19 cellular contexts compared by ENCODE assay signal in the genomic region with DNA sequence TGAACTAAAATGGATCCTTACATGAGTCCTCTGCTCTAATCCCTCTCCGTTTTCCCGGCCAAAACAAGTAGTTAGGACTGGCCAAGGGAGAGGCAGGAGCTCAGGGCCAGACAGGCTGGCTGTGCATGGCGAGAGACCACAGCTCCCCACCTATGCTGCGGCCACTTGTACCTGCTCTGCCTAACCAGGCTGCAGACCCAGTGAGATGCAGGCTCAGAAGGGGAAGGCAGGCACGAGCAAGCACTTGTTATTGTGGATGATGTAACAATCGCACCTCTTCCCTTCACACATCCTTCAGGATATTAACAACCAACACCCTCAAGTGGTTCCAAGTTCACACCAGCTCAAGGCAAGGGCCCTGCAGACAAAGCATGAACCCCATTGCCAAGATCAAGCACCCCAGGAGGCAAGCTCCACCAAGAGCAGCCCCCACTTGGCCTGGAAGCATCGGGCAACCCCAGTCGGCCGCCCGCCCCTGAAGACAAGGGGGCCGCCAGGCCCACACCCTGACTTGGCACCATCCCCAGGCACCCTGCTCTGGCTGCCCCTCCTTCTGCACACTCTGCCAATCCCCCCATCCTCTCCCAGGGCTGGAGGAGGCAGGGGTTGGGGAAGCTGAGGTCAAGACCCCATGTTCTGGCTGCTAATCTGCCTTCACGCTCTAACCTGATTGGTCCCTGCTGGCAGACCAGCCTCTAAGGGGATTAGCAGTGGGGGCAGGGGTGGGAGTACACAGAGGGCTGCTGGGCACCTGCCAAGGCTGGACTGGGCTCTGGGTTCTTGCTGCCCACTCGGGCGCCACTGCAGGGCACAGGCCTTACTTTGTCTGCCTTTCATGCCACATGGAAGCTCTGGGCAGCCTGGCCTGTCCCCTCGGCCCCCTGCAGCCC.
DNase-seq lines count a peak whose midpoint lies in the region; ATAC-seq and TF ChIP-seq lines count a peak whose summit lies in the region.
"Had no signal": no experiment of that assay in that cellular context is flagged by ENCODE, and none has a peak within 500 bp of the region (broad histone marks: within the 10 kb centered on the region; RNA-seq: fewer than 3 reads in every experiment).

No MANE protein-coding gene starts in this region.

- ATAC-seq in sciatic nerve: peak; percentile 58
- ATAC-seq: HepG2 had no signal

- no peak for TF ChIP-seq EP300 in tibial nerve (IDR thresholded peaks at IDR 0.05)

- WGBS in tibial nerve, 2 donors: 47 to 58% methylated on average over 8 to 15 of the region's 15 CpGs

- CTCF ChIA-PET in HEK293 (lab: Yijun Ruan, JAX): interaction anchor here (0.7 to 6.4 kb wide), 10 partner anchors 10 to 700 kb away, joined by 3 to 188 read pairs (median 26); no protein-coding TSS in a partner anchor

- H3K4me3 ChIP-seq in HEK293 (ENCODE audit: low read depth, low read length) (no peak overlapping the region), epithelial cell of esophagus (ENCODE audit: low read length) (no peak overlapping the region), tibial nerve (no peak overlapping the region)
- H3K4me3 ChIP-seq: BLaER1, SJCRH30 had no signal

- intact Hi-C loops in sciatic nerve (cut with DNase I): no loop called here

- peaks cover 0 to 17% of the 10 kb centered on the region in 2 donors for H3K27me3 ChIP-seq in tibial nerve
- H3K27me3 ChIP-seq: SJCRH30 had no signal

- TF ChIP-seq CTCF in HEK293 (tag by site-specific recombination; IDR thresholded peaks at IDR 0.05): no peak
- no peak for TF ChIP-seq CTCF in epithelial cell of esophagus (IDR thresholded peaks at IDR 0.05; ENCODE audit: insufficient read depth, low read depth, low read length, missing control alignments)
- no peak for TF ChIP-seq CTCF in tibial nerve (IDR thresholded peaks at IDR 0.05)

- no peak for TF ChIP-seq POLR2A in tibial nerve (IDR thresholded peaks at IDR 0.05)

- H3K4me1 ChIP-seq in HEK293 (ENCODE audit: control insufficient read depth, insufficient read depth, low read length): no peaks in the 10 kb centered on the region
- peaks cover 0 to 19% (median 4%) of the 10 kb centered on the region in 4 donors for H3K4me1 ChIP-seq in tibial nerve
- H3K4me1 ChIP-seq: SJCRH30 had no signal

- H3K9me3 ChIP-seq in HEK293 (ENCODE audit: control insufficient read depth, insufficient read depth, low read depth, low read length) (no peaks in the 10 kb centered on the region), tibial nerve (peaks cover 0 to 8% (median 0%) of the 10 kb centered on the region in 4 donors)
- H3K9me3 ChIP-seq: SJCRH30 had no signal

- DNase-seq in NCI-H82 treated with DMSO at 0.1 percent for 48 hours (lab: John Stamatoyannopoulos, UW; ENCODE audit: unreplicated experiment) (peak; percentile 79), epithelial cell of esophagus (ENCODE audit: low read depth) (peak; percentile 8), sciatic nerve (ENCODE audit: low spot score) (no peak), NCI-H2171 treated with DMSO at 0.1 percent for 48 hours (lab: John Stamatoyannopoulos, UW) (no peak), tibial nerve (ENCODE audit: low spot score in 2 of 2) (no peak), NCI-H2227 (lab: John Stamatoyannopoulos, UW; ENCODE audit: unreplicated experiment) (no peak)
- DNase-seq: DMS 273 treated with DMSO at 0.1 percent for 48 hours, EL, H9, NCI-H1417 treated with DMSO at 0.1 percent for 48 hours, NCI-H2029 treated with DMSO at 0.1 percent for 48 hours, NCI-H345, OCI-M1, RPMI8226, SJCRH30 had no signal

- POLR2A ChIA-PET in HEK293 (lab: Yijun Ruan, JAX): no interaction called here

- H3K27ac ChIP-seq in HEK293 (ENCODE audit: extremely low read depth, low read depth, low read length) (no peak overlapping the region), tibial nerve (peak overlapping the region in 1 of 4 donors; percentile 14)
- H3K27ac ChIP-seq: BLaER1, KMS-11, SJCRH30 had no signal

- H3K36me3 ChIP-seq in HEK293 (ENCODE audit: control insufficient read depth in 2 of 2, insufficient read depth in 1 of 2, low read length in 2 of 2) (no peaks in the 10 kb centered on the region), tibial nerve (no peaks in the 10 kb centered on the region)
- H3K36me3 ChIP-seq: BLaER1, SJCRH30 had no signal

TF ChIP-seq in HEK293, 187 proteins besides CTCF, POLR2A, EP300 and RAD21:
- TF ChIP-seq, protein P1, sequence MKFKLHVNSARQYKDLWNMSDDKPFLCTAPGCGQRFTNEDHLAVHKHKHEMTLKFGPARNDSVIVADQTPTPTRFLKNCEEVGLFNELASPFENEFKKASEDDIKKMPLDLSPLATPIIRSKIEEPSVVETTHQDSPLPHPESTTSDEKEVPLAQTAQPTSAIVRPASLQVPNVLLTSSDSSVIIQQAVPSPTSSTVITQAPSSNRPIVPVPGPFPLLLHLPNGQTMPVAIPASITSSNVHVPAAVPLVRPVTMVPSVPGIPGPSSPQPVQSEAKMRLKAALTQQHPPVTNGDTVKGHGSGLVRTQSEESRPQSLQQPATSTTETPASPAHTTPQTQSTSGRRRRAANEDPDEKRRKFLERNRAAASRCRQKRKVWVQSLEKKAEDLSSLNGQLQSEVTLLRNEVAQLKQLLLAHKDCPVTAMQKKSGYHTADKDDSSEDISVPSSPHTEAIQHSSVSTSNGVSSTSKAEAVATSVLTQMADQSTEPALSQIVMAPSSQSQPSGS (tag by site-specific recombination; IDR thresholded peaks at IDR 0.05; ENCODE audit: low read depth): no peak
- TF ChIP-seq ZNF184 (tag by site-specific recombination; IDR thresholded peaks at IDR 0.05): no peak
- TF ChIP-seq ZNF37A (tag by site-specific recombination; IDR thresholded peaks at IDR 0.05): no peak
- TF ChIP-seq, protein P2, sequence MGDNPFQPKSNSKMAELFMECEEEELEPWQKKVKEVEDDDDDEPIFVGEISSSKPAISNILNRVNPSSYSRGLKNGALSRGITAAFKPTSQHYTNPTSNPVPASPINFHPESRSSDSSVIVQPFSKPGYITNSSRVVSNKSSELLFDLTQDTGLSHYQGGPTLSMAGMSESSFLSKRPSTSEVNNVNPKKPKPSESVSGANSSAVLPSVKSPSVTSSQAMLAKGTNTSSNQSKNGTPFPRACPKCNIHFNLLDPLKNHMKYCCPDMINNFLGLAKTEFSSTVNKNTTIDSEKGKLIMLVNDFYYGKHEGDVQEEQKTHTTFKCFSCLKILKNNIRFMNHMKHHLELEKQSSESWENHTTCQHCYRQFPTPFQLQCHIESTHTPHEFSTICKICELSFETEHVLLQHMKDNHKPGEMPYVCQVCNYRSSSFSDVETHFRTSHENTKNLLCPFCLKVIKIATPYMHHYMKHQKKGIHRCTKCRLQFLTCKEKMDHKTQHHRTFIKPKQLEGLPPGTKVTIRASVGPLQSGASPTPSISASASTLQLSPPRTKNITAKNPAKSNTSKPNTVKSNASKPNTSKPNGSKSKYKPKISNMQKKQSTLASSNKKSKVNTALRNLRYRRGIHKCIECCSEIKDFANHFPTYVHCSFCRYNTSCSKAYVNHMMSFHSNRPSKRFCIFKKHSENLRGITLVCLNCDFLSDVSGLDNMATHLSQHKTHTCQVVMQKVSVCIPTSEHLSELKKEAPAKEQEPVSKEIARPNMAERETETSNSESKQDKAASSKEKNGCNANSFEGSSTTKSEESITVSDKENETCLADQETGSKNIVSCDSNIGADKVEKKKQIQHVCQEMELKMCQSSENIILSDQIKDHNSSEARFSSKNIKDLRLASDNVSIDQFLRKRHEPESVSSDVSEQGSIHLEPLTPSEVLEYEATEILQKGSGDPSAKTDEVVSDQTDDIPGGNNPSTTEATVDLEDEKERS (tag by site-specific recombination; IDR thresholded peaks at IDR 0.05): no peak
- no peak for TF ChIP-seq ZNF510 (tag by site-specific recombination; IDR thresholded peaks at IDR 0.05; ENCODE audit: insufficient replicate concordance)
- TF ChIP-seq, protein P3, sequence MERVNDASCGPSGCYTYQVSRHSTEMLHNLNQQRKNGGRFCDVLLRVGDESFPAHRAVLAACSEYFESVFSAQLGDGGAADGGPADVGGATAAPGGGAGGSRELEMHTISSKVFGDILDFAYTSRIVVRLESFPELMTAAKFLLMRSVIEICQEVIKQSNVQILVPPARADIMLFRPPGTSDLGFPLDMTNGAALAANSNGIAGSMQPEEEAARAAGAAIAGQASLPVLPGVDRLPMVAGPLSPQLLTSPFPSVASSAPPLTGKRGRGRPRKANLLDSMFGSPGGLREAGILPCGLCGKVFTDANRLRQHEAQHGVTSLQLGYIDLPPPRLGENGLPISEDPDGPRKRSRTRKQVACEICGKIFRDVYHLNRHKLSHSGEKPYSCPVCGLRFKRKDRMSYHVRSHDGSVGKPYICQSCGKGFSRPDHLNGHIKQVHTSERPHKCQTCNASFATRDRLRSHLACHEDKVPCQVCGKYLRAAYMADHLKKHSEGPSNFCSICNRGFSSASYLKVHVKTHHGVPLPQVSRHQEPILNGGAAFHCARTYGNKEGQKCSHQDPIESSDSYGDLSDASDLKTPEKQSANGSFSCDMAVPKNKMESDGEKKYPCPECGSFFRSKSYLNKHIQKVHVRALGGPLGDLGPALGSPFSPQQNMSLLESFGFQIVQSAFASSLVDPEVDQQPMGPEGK (tag by site-specific recombination; IDR thresholded peaks at IDR 0.05): 0 out of 2 replicates have a peak, but pooled peaks have one; percentile 13
- peak; percentile 54 for TF ChIP-seq ZFHX2 (tag by site-specific recombination; conservative IDR thresholded peaks at IDR 0.05)
- peak; percentile 38; the same call in 1 of the 2 replicates for TF ChIP-seq EGR2 (tag by site-specific recombination; IDR thresholded peaks at IDR 0.05; ENCODE audit: low read depth)
- TF ChIP-seq ZNF555 (tag by site-specific recombination; conservative IDR thresholded peaks at IDR 0.05): no peak

Comparison
In these comparisons a context has a peak if more than half of its experiments do, and no peak if none do; other contexts are left out.
1. DNase-seq: peak in NCI-H82 treated with DMSO at 0.1 percent for 48 hours (single experiment) and epithelial cell of esophagus (single experiment); none in sciatic nerve (single experiment), NCI-H2171 treated with DMSO at 0.1 percent for 48 hours (single experiment), tibial nerve (0 of 2) and NCI-H2227 (single experiment).